Comparison of ENCODE assay signal across 1 cellular context in the genomic region with DNA sequence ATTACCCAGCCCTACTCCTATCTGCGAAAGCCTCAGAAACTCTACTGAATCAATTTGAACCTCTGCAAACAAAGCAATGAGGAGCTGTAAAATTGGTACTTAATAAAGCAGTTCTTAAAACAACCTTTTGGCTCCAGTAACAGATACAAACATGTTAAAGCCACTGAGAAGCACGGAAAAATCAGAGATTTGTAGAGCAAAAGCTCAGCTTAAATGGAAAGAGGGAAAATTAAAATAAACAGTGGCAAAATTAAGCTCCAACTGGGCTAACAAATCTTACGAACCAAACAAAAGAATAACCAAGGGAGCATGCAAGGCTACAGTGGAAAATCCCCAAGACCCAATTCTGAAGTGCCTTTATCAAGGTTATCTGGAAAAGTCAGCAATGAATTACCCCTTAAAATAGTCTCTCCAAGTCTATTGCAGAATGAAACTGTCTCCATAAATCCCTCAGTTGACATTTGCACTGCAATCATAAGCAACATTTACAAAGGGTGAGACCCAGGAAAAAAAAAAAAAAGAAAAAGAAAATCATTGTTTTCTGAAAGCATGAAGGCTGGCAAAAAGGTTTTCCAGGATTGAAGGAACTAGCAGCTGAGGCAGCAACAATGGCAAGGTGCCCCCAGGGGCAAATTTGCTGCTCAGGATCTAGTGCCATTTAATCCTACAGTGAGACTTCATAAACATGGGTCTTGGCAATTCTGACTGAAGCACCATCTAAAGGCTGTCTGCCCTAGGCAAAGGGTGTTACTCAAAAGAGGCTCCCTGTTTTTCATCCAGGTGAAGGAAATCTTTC.
TF ChIP-seq lines count a peak whose summit lies in the region.

No MANE protein-coding gene starts in this region.

TF ChIP-seq in HEK293, 187 proteins besides CTCF, POLR2A, EP300 and RAD21 (continued from another document):
- TF ChIP-seq ZBTB11 (tag by site-specific recombination; conservative IDR thresholded peaks at IDR 0.05; ENCODE audit: low read depth), result 0 out of 2 replicates have a peak, but pooled peaks have one; percentile 18
- no peak for TF ChIP-seq ZNF777 (tag by site-specific recombination; IDR thresholded peaks at IDR 0.05; ENCODE audit: borderline replicate concordance)
- no peak for TF ChIP-seq ZNF23 (tag by site-specific recombination; IDR thresholded peaks at IDR 0.05; ENCODE audit: borderline replicate concordance)
- TF ChIP-seq FEZF1 (tag by site-specific recombination; IDR thresholded peaks at IDR 0.05), result peak; percentile 35; the same call in 1 of the 2 replicates
- TF ChIP-seq ZSCAN5A (tag by site-specific recombination; IDR thresholded peaks at IDR 0.05), result no peak
- TF ChIP-seq, protein P1, sequence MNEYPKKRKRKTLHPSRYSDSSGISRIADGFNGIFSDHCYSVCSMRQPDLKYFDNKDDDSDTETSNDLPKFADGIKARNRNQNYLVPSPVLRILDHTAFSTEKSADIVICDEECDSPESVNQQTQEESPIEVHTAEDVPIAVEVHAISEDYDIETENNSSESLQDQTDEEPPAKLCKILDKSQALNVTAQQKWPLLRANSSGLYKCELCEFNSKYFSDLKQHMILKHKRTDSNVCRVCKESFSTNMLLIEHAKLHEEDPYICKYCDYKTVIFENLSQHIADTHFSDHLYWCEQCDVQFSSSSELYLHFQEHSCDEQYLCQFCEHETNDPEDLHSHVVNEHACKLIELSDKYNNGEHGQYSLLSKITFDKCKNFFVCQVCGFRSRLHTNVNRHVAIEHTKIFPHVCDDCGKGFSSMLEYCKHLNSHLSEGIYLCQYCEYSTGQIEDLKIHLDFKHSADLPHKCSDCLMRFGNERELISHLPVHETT (tag by site-specific recombination; IDR thresholded peaks at IDR 0.05), result no peak
- TF ChIP-seq ZBTB1 (tag by site-specific recombination; IDR thresholded peaks at IDR 0.05), result no peak
- no peak for TF ChIP-seq ZNF311 (tag by site-specific recombination; IDR thresholded peaks at IDR 0.05; ENCODE audit: borderline replicate concordance)
- 0 out of 2 replicates have a peak, but pooled peaks have one; percentile 31 for TF ChIP-seq ZXDB (tag by site-specific recombination; IDR thresholded peaks at IDR 0.05)
